Comparison of ENCODE assay signal across 8 cellular contexts in the genomic region with DNA sequence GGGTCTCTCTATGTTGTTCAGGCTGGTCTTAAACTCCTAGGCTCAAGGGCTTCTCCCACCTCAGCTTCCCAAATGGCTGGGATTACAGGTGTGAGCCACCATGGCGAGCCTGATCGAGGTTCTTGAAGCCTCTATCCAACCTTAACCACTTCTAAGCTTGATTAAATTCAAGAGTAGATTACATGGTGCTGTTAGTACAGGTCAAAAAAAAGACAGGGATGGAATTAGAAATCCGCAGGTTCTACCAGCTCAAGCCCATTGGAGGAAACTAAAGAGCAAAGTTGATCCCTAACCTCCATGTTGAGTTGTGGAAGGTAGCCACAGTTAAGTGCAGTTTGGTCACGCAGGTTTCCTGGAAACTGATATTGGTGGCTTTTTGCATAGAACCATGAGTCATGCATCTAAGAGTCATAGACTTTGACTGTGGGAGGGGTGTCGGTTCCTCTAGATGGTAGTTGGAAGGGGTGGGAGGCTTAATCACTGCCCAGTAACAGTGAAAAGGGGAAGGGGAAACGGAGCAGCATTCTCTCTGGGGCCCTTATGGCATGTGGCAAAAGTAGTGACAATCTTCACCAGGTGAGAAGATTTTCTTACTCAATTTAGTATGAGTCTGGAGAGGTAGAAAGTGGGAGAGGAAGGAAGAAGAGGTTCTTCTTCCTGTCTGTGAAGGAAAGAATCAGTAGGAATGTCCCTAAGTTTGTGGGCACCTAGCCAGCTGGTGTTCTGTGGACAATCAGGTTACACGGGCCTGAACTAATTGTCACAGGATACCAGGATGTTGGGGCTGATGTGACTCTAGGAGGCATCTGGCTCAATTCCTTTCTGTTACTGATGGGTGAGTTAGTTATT. TPM values are rescaled to one million over a fixed set of nuclear protein-coding genes. Genes with fewer than 3 reads are reported as not detected.
DNase-seq lines count a peak whose midpoint lies in the region; ATAC-seq and TF ChIP-seq lines count a peak whose summit lies in the region.

No MANE protein-coding gene starts in this region.

- intact Hi-C loops in tibial artery (cut with DNase I; ENCODE audit: low total_unique reads) = no loop called here

- H3K27me3 Mint-ChIP-seq in activated T-helper 17 cell treated with anti-CD3 and anti-CD28 coated beads, Interleukin-2, amount 50 U/mL, for 72 hours = no peaks in the 10 kb centered on the region

- no peak for TF ChIP-seq POLR2A in NB4 (IDR thresholded peaks at IDR 0.05; ENCODE audit: extremely low read depth, insufficient read length)

- no peak overlapping the region for H3K27ac ChIP-seq in tibial artery

- no peaks in the 10 kb centered on the region for H3K9me3 ChIP-seq in tibial artery

- no peaks in the 10 kb centered on the region for H3K27me3 ChIP-seq in tibial artery

- H3K4me3 Mint-ChIP-seq in activated T-helper 17 cell treated with anti-CD3 and anti-CD28 coated beads, Interleukin-2, amount 50 U/mL, for 72 hours = peak overlapping the region; percentile 93

- DNase-seq in GF-D8 (lab: John Stamatoyannopoulos, UW) = peak; percentile 81
- peak; percentile 93 for DNase-seq in NB4 (ENCODE audit: low read depth)
- peak; percentile 27 to 30 for DNase-seq in stimulated activated CD4-positive, alpha-beta T cell treated with anti-CD3 and anti-CD28 coated beads, Interleukin-1b, Interleukin-23, amount 100 ng/mL, for 1 hour (ENCODE audit: low read depth in 2 of 2)
- DNase-seq in tibial artery = no peak
- no peak for DNase-seq in NCI-H82 (lab: John Stamatoyannopoulos, UW)
- DNase-seq in cerebellar cortex (ENCODE audit: low spot score) = no peak

- peaks cover 41% of the 10 kb centered on the region for H3K4me1 Mint-ChIP-seq in activated T-helper 17 cell treated with anti-CD3 and anti-CD28 coated beads, Interleukin-2, amount 50 U/mL, for 72 hours

- H3K27ac Mint-ChIP-seq in activated T-helper 17 cell treated with anti-CD3 and anti-CD28 coated beads, Interleukin-2, amount 50 U/mL, for 72 hours = peak overlapping the region; percentile 92

- H3K4me3 ChIP-seq in NB4 (ENCODE audit: low read depth, low read length) = no peak overlapping the region
- no peak overlapping the region for H3K4me3 ChIP-seq in tibial artery

- H3K4me1 ChIP-seq in tibial artery = no peaks in the 10 kb centered on the region

- TF ChIP-seq CTCF in NB4 (IDR thresholded peaks at IDR 0.05; ENCODE audit: low read depth, low read length) (no peak), tibial artery (IDR thresholded peaks at IDR 0.05) (no peak)

- ATAC-seq in GM21576 (IDR thresholded peaks at IDR 0.05; ENCODE audit: unreplicated experiment) = peak; percentile 63
- ATAC-seq in activated T-helper 17 cell treated with anti-CD3 and anti-CD28 coated beads, Interleukin-2, amount 50 U/mL, for 72 hours (replicated peaks) = peak; percentile 70

- H3K9me3 Mint-ChIP-seq in activated T-helper 17 cell treated with anti-CD3 and anti-CD28 coated beads, Interleukin-2, amount 50 U/mL, for 72 hours = no peaks in the 10 kb centered on the region

- no peaks in the 10 kb centered on the region for H3K36me3 ChIP-seq in tibial artery

- peaks cover 100% of the 10 kb centered on the region for H3K36me3 Mint-ChIP-seq in activated T-helper 17 cell treated with anti-CD3 and anti-CD28 coated beads, Interleukin-2, amount 50 U/mL, for 72 hours (ENCODE audit: low read depth)

RNA-seq across cellular contexts. Expression of a gene that starts 7.0 kb away (rescaled TPM):
- total RNA-seq in activated T-helper 17 cell treated with anti-CD3 and anti-CD28 coated beads, Interleukin-2, amount 50 U/mL, for 72 hours = 100 to 1,000 TPM; 315 to 427 TPM

Comparison
In these comparisons a context has a peak if more than half of its experiments do, and no peak if none do; other contexts are left out.
1. DNase-seq: peak in GF-D8 (single experiment), NB4 (single experiment) and stimulated activated CD4-positive, alpha-beta T cell treated with anti-CD3 and anti-CD28 coated beads, Interleukin-1b, Interleukin-23, amount 100 ng/mL, for 1 hour (2 of 2); none in tibial artery (0 of 2), NCI-H82 (single experiment) and cerebellar cortex (single experiment).